In the genomic region with DNA sequence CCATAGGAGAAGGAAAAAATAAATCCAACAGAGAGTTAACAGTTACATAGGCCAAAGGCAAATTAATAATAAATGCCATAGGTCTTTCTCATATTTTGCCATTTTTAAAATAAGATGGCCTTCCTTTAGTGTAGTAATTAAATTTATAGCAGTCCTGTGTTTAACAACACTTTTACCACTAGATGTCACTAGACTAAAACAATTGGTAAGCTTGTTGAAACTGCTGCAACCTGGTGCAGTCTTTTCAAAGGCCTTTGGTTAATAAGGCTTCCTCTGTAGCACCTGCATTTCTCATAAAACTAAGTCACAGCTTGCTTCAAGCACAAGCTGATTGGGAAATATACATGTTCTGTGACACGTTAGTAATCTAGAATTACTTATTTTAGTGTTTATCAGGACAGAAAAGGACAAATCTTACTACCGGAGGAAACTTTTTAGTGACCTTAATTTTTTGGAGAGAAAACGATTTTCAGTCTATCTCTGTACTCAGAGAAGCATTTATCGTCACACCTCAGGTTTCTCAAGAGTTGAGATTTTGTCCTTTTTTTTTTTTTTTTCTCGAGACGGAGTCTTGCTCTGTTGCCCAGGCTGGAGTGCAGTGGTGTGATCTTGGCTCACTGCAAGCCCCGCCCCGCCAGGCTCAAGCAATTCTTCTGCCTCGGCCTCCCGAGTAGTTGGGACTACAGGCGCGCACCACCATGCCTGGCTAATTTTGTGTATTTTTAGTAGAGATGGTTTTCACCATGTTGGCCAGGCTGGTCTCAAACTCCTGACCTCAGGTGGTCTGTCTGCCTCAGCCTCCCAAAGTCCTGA, we compare ENCODE assay signal across 8 cellular contexts. TPM values are rescaled to one million over a fixed set of nuclear protein-coding genes. Genes with fewer than 3 reads are reported as not detected.
DNase-seq lines count a peak whose midpoint lies in the region; ATAC-seq and TF ChIP-seq lines count a peak whose summit lies in the region.

No MANE protein-coding gene starts in this region.

- peaks cover 5% of the 10 kb centered on the region for H3K4me1 Mint-ChIP-seq in endodermal cell
- peaks cover 4% of the 10 kb centered on the region for H3K4me1 Mint-ChIP-seq in mesothelial cell of epicardium

- no peaks in the 10 kb centered on the region for H3K4me1 ChIP-seq in endodermal cell (ENCODE audit: control insufficient read depth, insufficient read depth, low read length)
- H3K4me1 ChIP-seq in effector memory CD4-positive, alpha-beta T cell (ENCODE audit: control insufficient read depth, insufficient read depth, low read length, poor library complexity, severe bottlenecking): peaks cover 28% of the 10 kb centered on the region

- 88 to 90% methylated on average over 9 to 12 of the region's 12 CpGs for WGBS in endodermal cell (ENCODE audit: insufficient coverage in 1 of 2, insufficient read length in 1 of 2), 2 experiments

- H3K27me3 Mint-ChIP-seq in endodermal cell (ENCODE audit: insufficient read depth) (no peaks in the 10 kb centered on the region), mesothelial cell of epicardium (ENCODE audit: low read depth) (no peaks in the 10 kb centered on the region)

- no peak overlapping the region for H3K27ac Mint-ChIP-seq in endodermal cell
- no peak overlapping the region for H3K27ac Mint-ChIP-seq in mesothelial cell of epicardium

- H3K36me3 Mint-ChIP-seq in endodermal cell (ENCODE audit: low read depth) (peaks cover 13% of the 10 kb centered on the region), mesothelial cell of epicardium (peaks cover 9% of the 10 kb centered on the region)

- peak; percentile 99 for TF ChIP-seq CTCF in endodermal cell (conservative IDR thresholded peaks at IDR 0.05)
- peak; percentile 79 for TF ChIP-seq CTCF in mesothelial cell of epicardium (IDR thresholded peaks at IDR 0.05; ENCODE audit: unreplicated experiment)

- DNase-seq in DMS153 treated with DMSO at 0.1 percent for 48 hours (lab: John Stamatoyannopoulos, UW; ENCODE audit: unreplicated experiment) (peak; percentile 85), NCI-H1436 (lab: John Stamatoyannopoulos, UW) (peak; percentile 85), SK-N-MC (ENCODE audit: low read depth, low spot score) (peak; percentile 50), endodermal cell (no peak), mesothelial cell of epicardium (ENCODE audit: low spot score in 2 of 2, unreplicated experiment in 2 of 2) (no peak)
- no peak for DNase-seq in effector memory CD4-positive, alpha-beta T cell

- H3K27me3 ChIP-seq in endodermal cell (ENCODE audit: control insufficient read depth, insufficient read depth, low read length, poor library complexity, severe bottlenecking): no peaks in the 10 kb centered on the region
- H3K27me3 ChIP-seq in effector memory CD4-positive, alpha-beta T cell (replicated peaks; ENCODE audit: control insufficient read depth, insufficient read depth, low read length, poor library complexity, severe bottlenecking): no peaks in the 10 kb centered on the region

- peaks cover 2% of the 10 kb centered on the region for H3K9me3 Mint-ChIP-seq in endodermal cell
- H3K9me3 Mint-ChIP-seq in mesothelial cell of epicardium: peaks cover under 1% of the 10 kb centered on the region

- no peak overlapping the region for H3K4me3 ChIP-seq in SK-N-MC
- H3K4me3 ChIP-seq in endodermal cell (ENCODE audit: low read length): no peak overlapping the region
- H3K4me3 ChIP-seq in effector memory CD4-positive, alpha-beta T cell (ENCODE audit: insufficient read depth, low read depth, low read length, poor library complexity, severe bottlenecking): no peak overlapping the region

- H3K36me3 ChIP-seq in SK-N-MC (ENCODE audit: insufficient read depth, low read length): no peaks in the 10 kb centered on the region
- H3K36me3 ChIP-seq in endodermal cell (ENCODE audit: control insufficient read depth, insufficient read depth, low read length): no peaks in the 10 kb centered on the region
- H3K36me3 ChIP-seq in effector memory CD4-positive, alpha-beta T cell (ENCODE audit: control insufficient read depth, insufficient read depth, low read length): peaks cover 9% of the 10 kb centered on the region

- ATAC-seq in GM21825 (IDR thresholded peaks at IDR 0.05; ENCODE audit: unreplicated experiment) (peak; percentile 54), HG03139 (IDR thresholded peaks at IDR 0.05; ENCODE audit: unreplicated experiment) (no peak)

- H3K9me3 ChIP-seq in SK-N-MC (ENCODE audit: low read depth, low read length) (no peaks in the 10 kb centered on the region), endodermal cell (ENCODE audit: control insufficient read depth, low read length) (no peaks in the 10 kb centered on the region)
- H3K9me3 ChIP-seq in effector memory CD4-positive, alpha-beta T cell (ENCODE audit: control insufficient read depth, low read length): no peaks in the 10 kb centered on the region

- H3K27ac ChIP-seq in SK-N-MC (no peak overlapping the region), endodermal cell (ENCODE audit: low read depth, low read length) (no peak overlapping the region)
- H3K27ac ChIP-seq in effector memory CD4-positive, alpha-beta T cell (ENCODE audit: insufficient read depth, low read length, poor library complexity, severe bottlenecking): no peak overlapping the region

- H3K4me3 Mint-ChIP-seq in endodermal cell: no peak overlapping the region
- no peak overlapping the region for H3K4me3 Mint-ChIP-seq in mesothelial cell of epicardium

- H3K9ac ChIP-seq in SK-N-MC (ENCODE audit: insufficient read length) (no peak overlapping the region), endodermal cell (ENCODE audit: extremely low read depth, low read length, poor library complexity, severe bottlenecking) (no peak overlapping the region)

RNA-seq across cellular contexts. Expression of a gene that starts 20.0 kb away (rescaled TPM):
- 10 to 100 TPM; 15.2 to 26.1 TPM for total RNA-seq in endodermal cell
- 14.4 TPM for polyA plus RNA-seq in endodermal cell (2013, experiment 1 of 2)
- 14.7 TPM for polyA plus RNA-seq in endodermal cell (2013, experiment 2 of 2)
- total RNA-seq in mesothelial cell of epicardium: 11.0 to 13.4 TPM (median 13.3 TPM) in 3 replicates

RNA-seq across cellular contexts. Expression of a gene that starts 26.8 kb away (rescaled TPM):
- 10 to 100 TPM in 1 of 2 donors, 1 to 10 TPM in 1; 6.6 to 12.1 TPM for total RNA-seq in endodermal cell
- polyA plus RNA-seq in endodermal cell (2013, experiment 1 of 2): 6.7 TPM
- polyA plus RNA-seq in endodermal cell (2013, experiment 2 of 2): 4.9 TPM
- 15.4 to 17.2 TPM (median 16.6 TPM) in 3 replicates for total RNA-seq in mesothelial cell of epicardium

Comparison
In these comparisons a context has a peak if more than half of its experiments do, and no peak if none do; other contexts are left out.
1. DNase-seq: peak in DMS153 treated with DMSO at 0.1 percent for 48 hours (single experiment), NCI-H1436 (single experiment) and SK-N-MC (single experiment); none in endodermal cell (single experiment), mesothelial cell of epicardium (0 of 2) and effector memory CD4-positive, alpha-beta T cell (0 of 3).